ENCODE assay signal across 8 cellular contexts in genomic region chr2:54176577-54176976, GRCh38.
DNase-seq lines count a peak whose midpoint lies in the region; ATAC-seq and TF ChIP-seq lines count a peak whose summit lies in the region.

No MANE protein-coding gene starts in this region.

- H3K9me3 ChIP-seq in mammary epithelial cell (replicated peaks; ENCODE audit: insufficient read depth, low read length): no peaks in the 10 kb centered on the region
- H3K9me3 ChIP-seq in T-helper 17 cell (ENCODE audit: control insufficient read depth, low read length, poor library complexity, severe bottlenecking): no peaks in the 10 kb centered on the region

- no peaks in the 10 kb centered on the region for H3K27me3 ChIP-seq in mammary epithelial cell (ENCODE audit: insufficient read depth, low read length)

- no peaks in the 10 kb centered on the region for H4K20me1 ChIP-seq in mammary epithelial cell (ENCODE audit: insufficient read depth, low read length)

- no peak overlapping the region for H3K27ac ChIP-seq in mammary epithelial cell (ENCODE audit: insufficient read depth, low read depth, low read length)

- DNase-seq in GM12864 (ENCODE audit: low read depth) (no peak), NCI-H146 treated with DMSO at 0.1 percent for 48 hours (lab: John Stamatoyannopoulos, UW; ENCODE audit: unreplicated experiment) (peak; percentile 8), mammary epithelial cell (peak; percentile 24), left lobe of liver (ENCODE audit: low spot score) (no peak), T-helper 17 cell (no peak), T-cell (no peak)
- DNase-seq in effector CD8-positive, alpha-beta T cell (lab: John Stamatoyannopoulos, UW): no peak
- no peak for DNase-seq in activated CD4-positive, alpha-beta T cell treated with anti-CD3 and anti-CD28 coated beads, Interleukin-2, amount 10 ng/mL, durations not matched to agents 7 days and 5 days

- H3K9me3 Mint-ChIP-seq in activated CD4-positive, alpha-beta T cell treated with anti-CD3 and anti-CD28 coated beads, Interleukin-2, amount 10 ng/mL, durations not matched to agents 7 days and 5 days: no peaks in the 10 kb centered on the region
- H3K9me3 Mint-ChIP-seq in T-cell: peaks cover 0 to 2% (median 0%) of the 10 kb centered on the region in 3 donors

- CTCF ChIA-PET in mammary epithelial cell (lab: Charles Lee; ENCODE audit: low non-redundant PET): interaction anchor here (0.6 kb wide), 1 partner anchor 341 kb away, joined by 3 read pairs; no protein-coding TSS in a partner anchor
- CTCF ChIA-PET in activated CD4-positive, alpha-beta T cell treated with anti-CD3 and anti-CD28 coated beads, Interleukin-2, amount 10 ng/mL, durations not matched to agents 7 days and 5 days (lab: Charles Lee): interaction anchor here (1.3 kb wide), 1 partner anchor 23 kb away, joined by 3 read pairs; no protein-coding TSS in a partner anchor
- CTCF ChIA-PET in T-cell (lab: Charles Lee): no interaction called here

- no peaks in the 10 kb centered on the region for H3K36me3 Mint-ChIP-seq in T-helper 17 cell (ENCODE audit: low read depth)
- H3K36me3 Mint-ChIP-seq in activated CD4-positive, alpha-beta T cell treated with anti-CD3 and anti-CD28 coated beads, Interleukin-2, amount 10 ng/mL, durations not matched to agents 7 days and 5 days (ENCODE audit: low read depth): no peaks in the 10 kb centered on the region
- H3K36me3 Mint-ChIP-seq in T-cell: peaks cover 49% of the 10 kb centered on the region

- H3K36me3 ChIP-seq in mammary epithelial cell (ENCODE audit: insufficient read depth, low read length): no peaks in the 10 kb centered on the region

- intact Hi-C loops in mammary epithelial cell (cut with micrococcal nuclease): loop anchor here (10.0 kb wide), 1 partner anchor 528 kb away; no protein-coding TSS in a partner anchor

- 37% methylated on average over 2 of the region's 2 CpGs for WGBS in mammary epithelial cell (ENCODE audit: low coverage, missing lambda C conversion rate)

- dilution Hi-C loops in mammary epithelial cell (cut with HindIII; ENCODE audit: low sequenced_read_pairs): no loop called here

- H3K4me2 ChIP-seq in mammary epithelial cell (ENCODE audit: insufficient read depth, low read depth, low read length): no peak overlapping the region

- no peak overlapping the region for H2AFZ ChIP-seq in mammary epithelial cell (ENCODE audit: low read depth, low read length)

- in situ Hi-C loops in mammary epithelial cell (cut with MboI; ENCODE audit: low sequenced_read_pairs in 2 of 2): no loop called here

- POLR2A ChIA-PET in activated CD4-positive, alpha-beta T cell treated with anti-CD3 and anti-CD28 coated beads, Interleukin-2, amount 10 ng/mL, durations not matched to agents 7 days and 5 days (lab: Charles Lee): no interaction called here
- POLR2A ChIA-PET in T-cell (lab: Charles Lee): no interaction called here

- BruUV-seq in mammary epithelial cell (replicated peaks; lab: Mats Ljungman, UMichigan): no TSS peak

- H3K4me3 ChIP-seq in GM12864 (ENCODE audit: low read depth, low read length): no peak overlapping the region
- no peak overlapping the region for H3K4me3 ChIP-seq in mammary epithelial cell (replicated peaks in 1 of 3; ENCODE audit: insufficient read depth in 1 of 3, low read depth in 2 of 3, low read length in 3 of 3)

- TF ChIP-seq CTCF in GM12864 (IDR thresholded peaks at IDR 0.05; ENCODE audit: low read depth, low read length, missing control alignments): peak; percentile 12
- peak; percentile 11 to 32 for TF ChIP-seq CTCF in mammary epithelial cell (conservative IDR thresholded peaks at IDR 0.05 in 1 of 2, IDR thresholded peaks at IDR 0.05 in 1 of 2; ENCODE audit: extremely low read depth in 1 of 2, insufficient read depth in 1 of 2, low read depth in 1 of 2, low read length in 2 of 2)

- H3K9ac ChIP-seq in mammary epithelial cell (ENCODE audit: insufficient read depth, low read length): no peak overlapping the region

- ATAC-seq in left lobe of liver (peak; percentile 40), T-helper 17 cell (no peak), T-cell (replicated peaks in 1 of 4) (no peak)

- no peak overlapping the region for H3K27ac Mint-ChIP-seq in T-helper 17 cell
- no peak overlapping the region for H3K27ac Mint-ChIP-seq in activated CD4-positive, alpha-beta T cell treated with anti-CD3 and anti-CD28 coated beads, Interleukin-2, amount 10 ng/mL, durations not matched to agents 7 days and 5 days
- no peak overlapping the region for H3K27ac Mint-ChIP-seq in T-cell

- H3K79me2 ChIP-seq in mammary epithelial cell (ENCODE audit: insufficient read depth, low read length): no peaks in the 10 kb centered on the region

- no peak overlapping the region for H3K4me3 Mint-ChIP-seq in T-helper 17 cell
- H3K4me3 Mint-ChIP-seq in activated CD4-positive, alpha-beta T cell treated with anti-CD3 and anti-CD28 coated beads, Interleukin-2, amount 10 ng/mL, durations not matched to agents 7 days and 5 days: no peak overlapping the region
- no peak overlapping the region for H3K4me3 Mint-ChIP-seq in T-cell

- H3K27me3 Mint-ChIP-seq in T-helper 17 cell (no peaks in the 10 kb centered on the region), T-cell (no peaks in the 10 kb centered on the region)
- H3K27me3 Mint-ChIP-seq in activated CD4-positive, alpha-beta T cell treated with anti-CD3 and anti-CD28 coated beads, Interleukin-2, amount 10 ng/mL, durations not matched to agents 7 days and 5 days: no peaks in the 10 kb centered on the region

- H3K4me1 ChIP-seq in mammary epithelial cell (ENCODE audit: insufficient read depth, low read length): no peaks in the 10 kb centered on the region

- H3K4me1 Mint-ChIP-seq in T-helper 17 cell (no peaks in the 10 kb centered on the region), T-cell (no peaks in the 10 kb centered on the region)
- H3K4me1 Mint-ChIP-seq in activated CD4-positive, alpha-beta T cell treated with anti-CD3 and anti-CD28 coated beads, Interleukin-2, amount 10 ng/mL, durations not matched to agents 7 days and 5 days: no peaks in the 10 kb centered on the region

Comparison
In these comparisons a context has a peak if more than half of its experiments do, and no peak if none do; other contexts are left out.
1. DNase-seq: peak in NCI-H146 treated with DMSO at 0.1 percent for 48 hours (single experiment) and mammary epithelial cell (single experiment); none in GM12864 (single experiment), left lobe of liver (single experiment), effector CD8-positive, alpha-beta T cell (single experiment), T-helper 17 cell (0 of 3), activated CD4-positive, alpha-beta T cell treated with anti-CD3 and anti-CD28 coated beads, Interleukin-2, amount 10 ng/mL, durations not matched to agents 7 days and 5 days (single experiment) and T-cell (0 of 34).
2. CTCF ChIA-PET loops: an anchor here in mammary epithelial cell (0.6 kb wide) and activated CD4-positive, alpha-beta T cell treated with anti-CD3 and anti-CD28 coated beads, Interleukin-2, amount 10 ng/mL, durations not matched to agents 7 days and 5 days (1.3 kb wide); none called in T-cell.